In genomic region chr13:26518433-26519084, GRCh38 we compare ENCODE assay signal across 1 cellular context.
TF ChIP-seq lines count a peak whose summit lies in the region.

No MANE protein-coding gene starts in this region.

TF ChIP-seq in GM23338, 12 proteins besides CTCF, POLR2A, EP300 and RAD21 (continued from another document):
- TF ChIP-seq ZNF462 (CRISPR knock-in tag; IDR thresholded peaks at IDR 0.05) (no peak), EZH2 (IDR thresholded peaks at IDR 0.05; ENCODE audit: low read depth, unreplicated experiment) (no peak), REST (IDR thresholded peaks at IDR 0.05; ENCODE audit: unreplicated experiment) (no peak), ZNF331 (CRISPR knock-in tag; IDR thresholded peaks at IDR 0.05; ENCODE audit: low read depth) (no peak), ETS1 (IDR thresholded peaks at IDR 0.05) (no peak), POLR2AphosphoS5 (IDR thresholded peaks at IDR 0.05; ENCODE audit: low read depth) (no peak)
